ENCODE assay signal across 9 cellular contexts in genomic region chr7:604038-604883, GRCh38.
DNase-seq lines count a peak whose midpoint lies in the region; ATAC-seq and TF ChIP-seq lines count a peak whose summit lies in the region.
"Had no signal": no experiment of that assay in that cellular context is flagged by ENCODE, and none has a peak within 500 bp of the region (broad histone marks: within the 10 kb centered on the region; RNA-seq: fewer than 3 reads in every experiment).

No MANE protein-coding gene starts in this region.

- H3K27ac Mint-ChIP-seq in nephron = peak overlapping the region; percentile 37 to 77 (median 74)
- peak overlapping the region; percentile 99 to 100 for H3K27ac Mint-ChIP-seq in stimulated activated naive CD8-positive, alpha-beta T cell treated with anti-CD3 and anti-CD28 coated beads, Interleukin-15, amount 100 ng/mL, for 72 hours

- ATAC-seq in GM21367 (IDR thresholded peaks at IDR 0.05; ENCODE audit: unreplicated experiment) = peak; percentile 61
- ATAC-seq in stimulated activated naive CD8-positive, alpha-beta T cell treated with anti-CD3 and anti-CD28 coated beads, Interleukin-15, amount 100 ng/mL, for 72 hours = peak; percentile 74

- H3K4me3 Mint-ChIP-seq in nephron = peak overlapping the region in 1 of 3 experiments; percentile 19
- peak overlapping the region; percentile 98 for H3K4me3 Mint-ChIP-seq in stimulated activated naive CD8-positive, alpha-beta T cell treated with anti-CD3 and anti-CD28 coated beads, Interleukin-15, amount 100 ng/mL, for 72 hours
- H3K4me3 Mint-ChIP-seq: neural crest cell had no signal

- H3K4me1 Mint-ChIP-seq in nephron = peaks cover 33% of the 10 kb centered on the region
- peaks cover 92% of the 10 kb centered on the region for H3K4me1 Mint-ChIP-seq in stimulated activated naive CD8-positive, alpha-beta T cell treated with anti-CD3 and anti-CD28 coated beads, Interleukin-15, amount 100 ng/mL, for 72 hours

- no peaks in the 10 kb centered on the region for H3K36me3 Mint-ChIP-seq in nephron (ENCODE audit: low read depth)

- H3K9me3 Mint-ChIP-seq in nephron = no peaks in the 10 kb centered on the region
- H3K9me3 Mint-ChIP-seq in stimulated activated naive CD8-positive, alpha-beta T cell treated with anti-CD3 and anti-CD28 coated beads, Interleukin-15, amount 100 ng/mL, for 72 hours = no peaks in the 10 kb centered on the region
- H3K9me3 Mint-ChIP-seq: neural crest cell had no signal

- H3K27ac ChIP-seq in dorsolateral prefrontal cortex = peak overlapping the region; percentile 11 to 93 (median 83)

- intact Hi-C loops in dorsolateral prefrontal cortex (cut with DNase I) = no loop called here

- DNase-seq in Ammon's horn (ENCODE audit: low spot score) (peak; percentile 65), HUDEP-2 (lab: John Stamatoyannopoulos, UW; ENCODE audit: unreplicated experiment in 76 of 76) (peak in 74 of 76 experiments; percentile 24 to 89 (median 76)), dorsolateral prefrontal cortex (peak in 6 of 10 donors; percentile 51 to 76 (median 62)), G401 (ENCODE audit: low spot score) (no peak)
- peak; percentile 96 for DNase-seq in activated CD4-positive, alpha-beta T cell treated with anti-CD3 and anti-CD28 coated beads, Interleukin-2, amount 50 U/mL, for 4 hours
- peak; percentile 91 to 95 for DNase-seq in stimulated activated naive CD8-positive, alpha-beta T cell treated with anti-CD3 and anti-CD28 coated beads, Interleukin-15, amount 100 ng/mL, for 72 hours

- peak overlapping the region in 22 of 59 donors; percentile 0 to 38 (median 19) for H3K4me3 ChIP-seq in dorsolateral prefrontal cortex

- no peaks in the 10 kb centered on the region for H3K27me3 ChIP-seq in dorsolateral prefrontal cortex

- in situ Hi-C loops in G401 (cut with HindIII; ENCODE audit: low sequenced_read_pairs) = no loop called here

- TF ChIP-seq CTCF in dorsolateral prefrontal cortex (IDR thresholded peaks at IDR 0.05 in 54 of 56, conservative IDR thresholded peaks at IDR 0.05 in 2 of 56; ENCODE audit: low read depth in 1 of 56, partially characterized antibody in 56 of 56) = no peak
- no peak for TF ChIP-seq CTCF in nephron (IDR thresholded peaks at IDR 0.05; ENCODE audit: unreplicated experiment in 3 of 3)

- peaks cover 6% of the 10 kb centered on the region for H3K27me3 Mint-ChIP-seq in nephron (ENCODE audit: low read depth)
- no peaks in the 10 kb centered on the region for H3K27me3 Mint-ChIP-seq in stimulated activated naive CD8-positive, alpha-beta T cell treated with anti-CD3 and anti-CD28 coated beads, Interleukin-15, amount 100 ng/mL, for 72 hours
